ENCODE assay signal across 3 cellular contexts in genomic region chr12:49534122-49534521, GRCh38. TPM values are rescaled to one million over a fixed set of nuclear protein-coding genes. Genes with fewer than 3 reads are reported as not detected.
"Had no signal": no experiment of that assay in that cellular context is flagged by ENCODE, and none has a peak within 500 bp of the region (broad histone marks: within the 10 kb centered on the region; RNA-seq: fewer than 3 reads in every experiment).

No MANE protein-coding gene starts in this region.

RNA-seq across cellular contexts. Expression of gene KCNH3, which starts 4.7 kb away (rescaled TPM):
- total RNA-seq: esophagus mucosa, gastrocnemius medialis, glomerular endothelial cell had no signal
